1 cellular context compared by ENCODE assay signal in the genomic region with DNA sequence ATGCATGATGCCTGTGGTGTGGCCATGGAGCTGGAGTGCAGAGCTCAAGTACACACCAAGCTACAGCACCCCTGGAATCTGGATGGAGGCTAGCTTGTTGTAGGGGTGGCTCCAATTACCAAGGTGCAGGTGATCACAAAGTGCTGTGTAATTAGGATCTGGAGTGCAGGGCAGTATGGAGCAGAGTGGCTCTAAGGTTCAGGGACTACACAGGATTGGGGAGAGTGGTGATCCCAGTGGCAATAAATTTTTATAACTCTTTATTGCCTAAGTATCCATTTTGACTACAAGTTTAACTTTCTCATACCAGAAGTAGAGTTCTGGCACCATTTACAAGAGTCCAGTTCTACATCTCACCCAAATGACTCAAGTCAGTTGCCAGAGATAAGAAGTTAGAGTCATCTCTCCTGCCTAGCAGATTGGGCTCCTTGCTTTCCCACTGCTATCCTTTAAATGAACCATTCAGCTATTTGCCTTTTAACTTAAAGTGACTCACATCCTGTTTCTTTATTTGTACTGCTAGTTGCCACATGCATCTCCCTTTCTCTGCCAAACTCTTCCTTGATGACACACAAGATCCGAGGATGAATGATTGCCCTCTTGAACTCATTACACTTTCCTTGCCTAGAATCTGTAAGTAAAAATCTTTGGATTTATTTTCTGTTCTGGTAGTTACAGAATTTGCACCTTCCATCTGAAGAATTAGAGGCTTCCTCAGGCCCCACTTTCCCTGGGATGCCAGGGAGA.
TF ChIP-seq lines count a peak whose summit lies in the region.

No MANE protein-coding gene starts in this region.

TF ChIP-seq in SK-N-SH treated with all-trans-retinoic acid at 6 μM for 48 hours, 23 proteins besides CTCF, POLR2A, EP300 and RAD21 (continued from another document):
- TF ChIP-seq, protein P1, sequence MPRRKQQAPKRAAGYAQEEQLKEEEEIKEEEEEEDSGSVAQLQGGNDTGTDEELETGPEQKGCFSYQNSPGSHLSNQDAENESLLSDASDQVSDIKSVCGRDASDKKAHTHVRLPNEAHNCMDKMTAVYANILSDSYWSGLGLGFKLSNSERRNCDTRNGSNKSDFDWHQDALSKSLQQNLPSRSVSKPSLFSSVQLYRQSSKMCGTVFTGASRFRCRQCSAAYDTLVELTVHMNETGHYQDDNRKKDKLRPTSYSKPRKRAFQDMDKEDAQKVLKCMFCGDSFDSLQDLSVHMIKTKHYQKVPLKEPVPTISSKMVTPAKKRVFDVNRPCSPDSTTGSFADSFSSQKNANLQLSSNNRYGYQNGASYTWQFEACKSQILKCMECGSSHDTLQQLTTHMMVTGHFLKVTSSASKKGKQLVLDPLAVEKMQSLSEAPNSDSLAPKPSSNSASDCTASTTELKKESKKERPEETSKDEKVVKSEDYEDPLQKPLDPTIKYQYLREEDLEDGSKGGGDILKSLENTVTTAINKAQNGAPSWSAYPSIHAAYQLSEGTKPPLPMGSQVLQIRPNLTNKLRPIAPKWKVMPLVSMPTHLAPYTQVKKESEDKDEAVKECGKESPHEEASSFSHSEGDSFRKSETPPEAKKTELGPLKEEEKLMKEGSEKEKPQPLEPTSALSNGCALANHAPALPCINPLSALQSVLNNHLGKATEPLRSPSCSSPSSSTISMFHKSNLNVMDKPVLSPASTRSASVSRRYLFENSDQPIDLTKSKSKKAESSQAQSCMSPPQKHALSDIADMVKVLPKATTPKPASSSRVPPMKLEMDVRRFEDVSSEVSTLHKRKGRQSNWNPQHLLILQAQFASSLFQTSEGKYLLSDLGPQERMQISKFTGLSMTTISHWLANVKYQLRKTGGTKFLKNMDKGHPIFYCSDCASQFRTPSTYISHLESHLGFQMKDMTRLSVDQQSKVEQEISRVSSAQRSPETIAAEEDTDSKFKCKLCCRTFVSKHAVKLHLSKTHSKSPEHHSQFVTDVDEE (CRISPR knock-in tag; IDR thresholded peaks at IDR 0.05) = no peak
- TF ChIP-seq ZFP30 (CRISPR knock-in tag; IDR thresholded peaks at IDR 0.05) (no peak), TCF4 (CRISPR knock-in tag; IDR thresholded peaks at IDR 0.05; ENCODE audit: borderline replicate concordance) (no peak), SNAI2 (CRISPR knock-in tag; IDR thresholded peaks at IDR 0.05) (no peak), ZFP3 (CRISPR knock-in tag; IDR thresholded peaks at IDR 0.05) (0 out of 2 replicates have a peak, but pooled peaks have one; percentile 40), ISL1 (CRISPR knock-in tag; IDR thresholded peaks at IDR 0.05) (no peak), ZNF565 (CRISPR knock-in tag; conservative IDR thresholded peaks at IDR 0.05; ENCODE audit: low read depth) (no peak), CSDC2 (CRISPR knock-in tag; IDR thresholded peaks at IDR 0.05) (no peak)
- TF ChIP-seq, protein P2, sequence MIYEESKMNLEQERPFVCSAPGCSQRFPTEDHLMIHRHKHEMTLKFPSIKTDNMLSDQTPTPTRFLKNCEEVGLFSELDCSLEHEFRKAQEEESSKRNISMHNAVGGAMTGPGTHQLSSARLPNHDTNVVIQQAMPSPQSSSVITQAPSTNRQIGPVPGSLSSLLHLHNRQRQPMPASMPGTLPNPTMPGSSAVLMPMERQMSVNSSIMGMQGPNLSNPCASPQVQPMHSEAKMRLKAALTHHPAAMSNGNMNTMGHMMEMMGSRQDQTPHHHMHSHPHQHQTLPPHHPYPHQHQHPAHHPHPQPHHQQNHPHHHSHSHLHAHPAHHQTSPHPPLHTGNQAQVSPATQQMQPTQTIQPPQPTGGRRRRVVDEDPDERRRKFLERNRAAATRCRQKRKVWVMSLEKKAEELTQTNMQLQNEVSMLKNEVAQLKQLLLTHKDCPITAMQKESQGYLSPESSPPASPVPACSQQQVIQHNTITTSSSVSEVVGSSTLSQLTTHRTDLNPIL (CRISPR knock-in tag; IDR thresholded peaks at IDR 0.05; ENCODE audit: low read depth) = no peak
